ENCODE assay signal across 1 cellular context in genomic region chr12:131729254-131729955, GRCh38.
A peak's percentile ranks its signal among the peaks of the same experiment; 100 is the strongest.
TF ChIP-seq lines count a peak whose summit lies in the region.

No MANE protein-coding gene starts in this region.

TF ChIP-seq in H1, 55 proteins besides CTCF, POLR2A, EP300 and RAD21 (continued from another document):
- TF ChIP-seq YY1 (IDR thresholded peaks at IDR 0.05; ENCODE audit: low read depth, low read length), result 0 out of 2 replicates have a peak, but pooled peaks have one; percentile 6
- TF ChIP-seq TAF7 (optimal IDR thresholded peaks at IDR 0.05; ENCODE audit: borderline replicate concordance, low read depth, low read length), result no peak
- no peak for TF ChIP-seq MAFK (IDR thresholded peaks at IDR 0.05; ENCODE audit: low read depth, low read length)
- TF ChIP-seq POU5F1 (IDR thresholded peaks at IDR 0.05; ENCODE audit: low read depth, low read length), result no peak
- TF ChIP-seq CBX5 (IDR thresholded peaks at IDR 0.05; ENCODE audit: low read depth, low read length), result no peak
